In the genomic region with DNA sequence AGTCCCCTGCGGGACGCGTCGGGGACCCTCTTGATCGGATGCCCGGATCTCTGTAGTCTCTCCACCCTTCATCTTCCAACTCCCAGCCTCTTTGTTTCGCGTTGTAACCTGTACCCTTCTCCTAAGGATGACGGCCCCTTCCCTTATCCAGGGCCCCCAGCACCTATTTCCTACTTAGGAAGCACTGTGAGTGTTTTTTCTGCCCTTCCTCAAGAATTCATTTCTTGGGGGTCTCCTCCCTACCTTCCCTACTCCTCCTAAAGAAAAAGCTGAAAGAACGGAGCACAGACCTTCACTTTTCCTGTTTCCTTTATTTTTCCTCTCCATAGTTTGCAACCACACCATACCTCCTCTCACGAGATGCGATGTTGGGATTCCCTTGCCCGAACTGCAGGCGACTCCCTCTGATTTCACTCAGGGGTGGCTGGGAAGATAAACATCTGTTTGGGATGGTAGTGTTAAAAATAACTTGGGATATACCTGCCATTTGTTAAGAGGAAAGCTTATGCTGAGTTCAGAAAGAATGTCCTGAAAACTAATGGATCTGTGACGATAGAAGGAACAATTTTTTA, we compare ENCODE assay signal across 1 cellular context.
A peak's percentile ranks its signal among the peaks of the same experiment; 100 is the strongest.
TF ChIP-seq lines count a peak whose summit lies in the region.

No MANE protein-coding gene starts in this region.

TF ChIP-seq in HepG2, 621 proteins besides CTCF, POLR2A, EP300 and RAD21:
- TF ChIP-seq ZNF878 (CRISPR knock-in tag; IDR thresholded peaks at IDR 0.05) (0 out of 2 replicates have a peak, but pooled peaks have one; percentile 13), ZNF468 (CRISPR knock-in tag; IDR thresholded peaks at IDR 0.05) (no peak), SSRP1 (CRISPR knock-in tag; IDR thresholded peaks at IDR 0.05) (0 out of 2 replicates have a peak, but pooled peaks have one; percentile 55)
